1 cellular context compared by ENCODE assay signal in genomic region chr4:93072292-93072691, GRCh38.
TF ChIP-seq lines count a peak whose summit lies in the region.

No MANE protein-coding gene starts in this region.

TF ChIP-seq in H1, 55 proteins besides CTCF, POLR2A, EP300 and RAD21:
- no peak for TF ChIP-seq CHD2 (IDR thresholded peaks at IDR 0.05; ENCODE audit: low read length)
- no peak for TF ChIP-seq BRCA1 (IDR thresholded peaks at IDR 0.05; ENCODE audit: low read depth, low read length)
- no peak for TF ChIP-seq NANOG (IDR thresholded peaks at IDR 0.05; ENCODE audit: insufficient read depth, low read depth, low read length, poor library complexity, severe bottlenecking)
- TF ChIP-seq GABPA (IDR thresholded peaks at IDR 0.05; ENCODE audit: borderline replicate concordance, insufficient read depth, low read length) = no peak
- no peak for TF ChIP-seq PHF8 (conservative IDR thresholded peaks at IDR 0.05; ENCODE audit: low read depth, low read length)
- TF ChIP-seq, protein P1, sequence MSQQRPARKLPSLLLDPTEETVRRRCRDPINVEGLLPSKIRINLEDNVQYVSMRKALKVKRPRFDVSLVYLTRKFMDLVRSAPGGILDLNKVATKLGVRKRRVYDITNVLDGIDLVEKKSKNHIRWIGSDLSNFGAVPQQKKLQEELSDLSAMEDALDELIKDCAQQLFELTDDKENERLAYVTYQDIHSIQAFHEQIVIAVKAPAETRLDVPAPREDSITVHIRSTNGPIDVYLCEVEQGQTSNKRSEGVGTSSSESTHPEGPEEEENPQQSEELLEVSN (IDR thresholded peaks at IDR 0.05) = no peak
- no peak for TF ChIP-seq SRF (IDR thresholded peaks at IDR 0.05; ENCODE audit: low read depth, low read length)
- TF ChIP-seq POU5F1 (IDR thresholded peaks at IDR 0.05; ENCODE audit: low read depth, low read length) = no peak
- TF ChIP-seq TBP (IDR thresholded peaks at IDR 0.05; ENCODE audit: low read depth, low read length) = no peak
- TF ChIP-seq CBX5 (IDR thresholded peaks at IDR 0.05; ENCODE audit: low read depth, low read length) = no peak
- TF ChIP-seq RFX5 (IDR thresholded peaks at IDR 0.05; ENCODE audit: borderline replicate concordance, low read depth, low read length) = no peak
- TF ChIP-seq, protein P2, sequence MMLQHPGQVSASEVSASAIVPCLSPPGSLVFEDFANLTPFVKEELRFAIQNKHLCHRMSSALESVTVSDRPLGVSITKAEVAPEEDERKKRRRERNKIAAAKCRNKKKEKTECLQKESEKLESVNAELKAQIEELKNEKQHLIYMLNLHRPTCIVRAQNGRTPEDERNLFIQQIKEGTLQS (IDR thresholded peaks at IDR 0.05; ENCODE audit: insufficient read depth, low read depth, low read length) = no peak
- TF ChIP-seq YY1 (IDR thresholded peaks at IDR 0.05; ENCODE audit: low read depth, low read length) = no peak
- TF ChIP-seq POLR2AphosphoS5 (IDR thresholded peaks at IDR 0.05; ENCODE audit: low read depth, low read length) = no peak
- TF ChIP-seq KDM5A (IDR thresholded peaks at IDR 0.05; ENCODE audit: low read length) = no peak
- TF ChIP-seq CHD1 (IDR thresholded peaks at IDR 0.05; ENCODE audit: low read depth, low read length) = no peak
- no peak for TF ChIP-seq HDAC2 (IDR thresholded peaks at IDR 0.05; ENCODE audit: borderline replicate concordance in 1 of 2, low read depth in 2 of 2, low read length in 2 of 2)
- no peak for TF ChIP-seq TAF7 (optimal IDR thresholded peaks at IDR 0.05; ENCODE audit: borderline replicate concordance, low read depth, low read length)
- no peak for TF ChIP-seq USF2 (IDR thresholded peaks at IDR 0.05; ENCODE audit: low read length)
- TF ChIP-seq ZNF274 (IDR thresholded peaks at IDR 0.05; ENCODE audit: borderline replicate concordance, extremely low read depth, low read length) = no peak
